ENCODE assay signal across 8 cellular contexts in the genomic region with DNA sequence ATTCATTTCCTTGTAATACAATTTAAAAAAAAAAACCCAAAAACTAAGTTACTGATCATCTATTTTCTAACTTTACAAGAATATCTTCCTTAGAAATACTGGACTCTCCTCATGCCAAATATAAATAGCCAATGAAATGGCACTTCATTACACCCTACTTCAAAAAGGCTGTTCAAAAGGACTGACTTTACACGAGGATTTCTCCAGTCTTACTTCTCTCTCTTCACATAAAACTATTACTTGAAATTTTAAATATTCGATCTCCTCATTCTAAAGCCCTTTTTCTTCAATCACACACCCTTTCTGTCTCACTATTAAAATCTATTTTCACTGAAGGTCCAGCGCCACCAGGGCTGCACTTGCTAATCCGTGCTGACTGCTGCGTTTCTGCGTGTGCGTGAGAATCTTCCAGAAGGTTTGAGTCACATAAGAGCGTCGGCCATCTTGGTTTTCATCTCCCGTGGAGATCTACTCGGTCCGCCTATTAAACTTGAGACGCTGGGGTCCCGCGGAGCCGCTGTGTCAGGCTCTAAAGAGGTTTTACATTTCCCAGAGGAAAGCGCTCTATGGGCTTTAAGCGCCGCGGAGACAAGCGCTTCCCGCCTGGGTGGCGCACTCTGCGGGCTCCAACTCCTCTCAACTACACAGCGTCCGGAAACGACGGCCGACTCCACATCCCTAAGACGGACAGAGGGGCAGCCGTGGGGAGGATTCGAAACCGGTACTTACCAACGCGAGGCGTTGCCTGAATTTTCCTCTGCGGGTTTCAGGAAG. TPM values are rescaled to one million over a fixed set of nuclear protein-coding genes. Genes with fewer than 3 reads are reported as not detected.
DNase-seq lines count a peak whose midpoint lies in the region; ATAC-seq and TF ChIP-seq lines count a peak whose summit lies in the region.

No MANE protein-coding gene starts in this region.

- H2AFZ ChIP-seq in Loucy (ENCODE audit: low read length): peak overlapping the region; percentile 88

- H3K27ac Mint-ChIP-seq in activated naive CD4-positive, alpha-beta T cell treated with anti-CD3 and anti-CD28 coated beads, Interleukin-2, amount 10 ng/mL, durations not matched to agents 7 days and 5 days: peak overlapping the region; percentile 99

- peak overlapping the region; percentile 83 for H3K4me2 ChIP-seq in Loucy (ENCODE audit: low read depth, low read length, poor library complexity, severe bottlenecking)

- H3K9ac ChIP-seq in Loucy (ENCODE audit: low read depth, low read length, poor library complexity, severe bottlenecking): peak overlapping the region; percentile 87

- peaks cover 6% of the 10 kb centered on the region; the same call in 1 of the 2 replicates for H3F3A ChIP-seq in Loucy (ENCODE audit: low read depth)

- H3K9me3 Mint-ChIP-seq in activated naive CD4-positive, alpha-beta T cell treated with anti-CD3 and anti-CD28 coated beads, Interleukin-2, amount 10 ng/mL, durations not matched to agents 7 days and 5 days: peaks cover 30% of the 10 kb centered on the region

- peaks cover 14% of the 10 kb centered on the region for H3K27me3 Mint-ChIP-seq in activated naive CD4-positive, alpha-beta T cell treated with anti-CD3 and anti-CD28 coated beads, Interleukin-2, amount 10 ng/mL, durations not matched to agents 7 days and 5 days

- no peaks in the 10 kb centered on the region for H3K9me2 ChIP-seq in Loucy (replicated peaks; ENCODE audit: low read depth, low read length)

- H3K4me3 ChIP-seq in Loucy (ENCODE audit: low read length, poor library complexity, severe bottlenecking): peak overlapping the region; percentile 89
- peak overlapping the region; percentile 75 for H3K4me3 ChIP-seq in SJCRH30

- peaks cover 47% of the 10 kb centered on the region for H3K36me3 Mint-ChIP-seq in activated naive CD4-positive, alpha-beta T cell treated with anti-CD3 and anti-CD28 coated beads, Interleukin-2, amount 10 ng/mL, durations not matched to agents 7 days and 5 days

- H3K4me3 Mint-ChIP-seq in activated naive CD4-positive, alpha-beta T cell treated with anti-CD3 and anti-CD28 coated beads, Interleukin-2, amount 10 ng/mL, durations not matched to agents 7 days and 5 days: peak overlapping the region; percentile 82

- H3K36me3 ChIP-seq in Loucy (ENCODE audit: insufficient read depth, low read length) (no peaks in the 10 kb centered on the region), SJCRH30 (peaks cover 7% of the 10 kb centered on the region)

- 0 out of 2 replicates have a peak, but pooled peaks have one; percentile 10 for TF ChIP-seq CTCF in Loucy (conservative IDR thresholded peaks at IDR 0.05; ENCODE audit: low read length)

- H3K27ac ChIP-seq in SJCRH30: peak overlapping the region; percentile 89

- peak; percentile 34 for ATAC-seq in GM21737 (IDR thresholded peaks at IDR 0.05; ENCODE audit: unreplicated experiment)

- peak; percentile 77 for DNase-seq in DMS 273 (lab: John Stamatoyannopoulos, UW; ENCODE audit: unreplicated experiment)
- DNase-seq in SJCRH30: peak; percentile 72 to 85
- DNase-seq in activated naive CD4-positive, alpha-beta T cell treated with anti-CD3 and anti-CD28 coated beads, Interleukin-2, amount 10 ng/mL, durations not matched to agents 7 days and 5 days: peak; percentile 71
- DNase-seq in globus pallidus (ENCODE audit: low spot score): peak; percentile 39
- peak in 45 of 56 donors; percentile 11 to 73 (median 48) for DNase-seq in nucleus accumbens (lab: John Stamatoyannopoulos, UW)
- DNase-seq in superior temporal gyrus (ENCODE audit: extremely low spot score): peak; percentile 56

- CTCF ChIA-PET in activated naive CD4-positive, alpha-beta T cell treated with anti-CD3 and anti-CD28 coated beads, Interleukin-2, amount 10 ng/mL, durations not matched to agents 7 days and 5 days (lab: Charles Lee): no interaction called here

- peaks cover 43% of the 10 kb centered on the region for H3K4me1 Mint-ChIP-seq in activated naive CD4-positive, alpha-beta T cell treated with anti-CD3 and anti-CD28 coated beads, Interleukin-2, amount 10 ng/mL, durations not matched to agents 7 days and 5 days

- H4K20me1 ChIP-seq in Loucy (ENCODE audit: insufficient read depth, low read length, poor library complexity, severe bottlenecking): peaks cover 46% of the 10 kb centered on the region

- H3K4me1 ChIP-seq in Loucy (ENCODE audit: insufficient read depth, low read length, poor library complexity, severe bottlenecking) (peaks cover 36% of the 10 kb centered on the region), SJCRH30 (no peaks in the 10 kb centered on the region)

- H3K9me3 ChIP-seq in Loucy (ENCODE audit: insufficient read depth, low read depth, low read length) (no peaks in the 10 kb centered on the region), SJCRH30 (replicated peaks) (peaks cover 9% of the 10 kb centered on the region; the same call in 1 of the 2 replicates)

- peaks cover 39% of the 10 kb centered on the region for H3K27me3 ChIP-seq in Loucy (ENCODE audit: insufficient read depth, low read length, poor library complexity, severe bottlenecking)
- no peaks in the 10 kb centered on the region for H3K27me3 ChIP-seq in SJCRH30

- peaks cover 44% of the 10 kb centered on the region for H3K79me2 ChIP-seq in Loucy (ENCODE audit: insufficient read depth, low read length)

RNA-seq across cellular contexts. Expression of a gene that starts 0.6 kb away (rescaled TPM):
- total RNA-seq in SJCRH30 (2014; rRNA removed; shearing (Covaris generic)): 41.0 and 45.3 TPM in 2 replicates

Comparison
In these comparisons a context has a peak if more than half of its experiments do, and no peak if none do; other contexts are left out.
1. Peak in every context shown above with its lines: DNase-seq, ATAC-seq, H3K4me3 ChIP-seq and H3K27ac ChIP-seq.